In genomic region chr7:96120856-96121255, GRCh38 we compare ENCODE assay signal across 22 cellular contexts.
DNase-seq lines count a peak whose midpoint lies in the region; ATAC-seq and TF ChIP-seq lines count a peak whose summit lies in the region.
"Had no signal": no experiment of that assay in that cellular context is flagged by ENCODE, and none has a peak within 500 bp of the region (broad histone marks: within the 10 kb centered on the region; RNA-seq: fewer than 3 reads in every experiment).

No MANE protein-coding gene starts in this region.

- no peak for ATAC-seq in omental fat pad (ENCODE audit: low FRiP score)
- no peak for ATAC-seq in HG03159 (IDR thresholded peaks at IDR 0.05; ENCODE audit: unreplicated experiment)
- no peak for ATAC-seq in GM21390 (IDR thresholded peaks at IDR 0.05; ENCODE audit: unreplicated experiment)
- ATAC-seq in activated CD4-positive, alpha-beta T cell treated with anti-CD3 and anti-CD28 coated beads for 36 hours = no peak
- ATAC-seq: activated T-cell treated with anti-CD3 and anti-CD28 coated beads, Interleukin-2, amount 50 U/mL, for 4 hours had no signal

- H3K4me3 Mint-ChIP-seq in activated CD4-positive, alpha-beta T cell treated with anti-CD3 and anti-CD28 coated beads for 36 hours = no peak overlapping the region
- H3K4me3 Mint-ChIP-seq: activated naive CD4-positive, alpha-beta T cell treated with anti-CD3 and anti-CD28 coated beads, Interleukin-2, amount 10 ng/mL, durations not matched to agents 7 days and 5 days; activated T-cell treated with anti-CD3 and anti-CD28 coated beads, Interleukin-2, amount 50 U/mL, for 4 hours had no signal

- H3K9me3 Mint-ChIP-seq in activated CD4-positive, alpha-beta T cell treated with anti-CD3 and anti-CD28 coated beads for 36 hours (ENCODE audit: low read depth) = no peaks in the 10 kb centered on the region
- H3K9me3 Mint-ChIP-seq: activated naive CD4-positive, alpha-beta T cell treated with anti-CD3 and anti-CD28 coated beads, Interleukin-2, amount 10 ng/mL, durations not matched to agents 7 days and 5 days; activated T-cell treated with anti-CD3 and anti-CD28 coated beads, Interleukin-2, amount 50 U/mL, for 4 hours had no signal

- POLR2A ChIA-PET in activated CD4-positive, alpha-beta T cell treated with anti-CD3 and anti-CD28 coated beads for 36 hours (lab: Charles Lee) = no interaction called here

- DNase-seq in LHCN-M2 (ENCODE audit: low read depth) = peak; percentile 3
- peak; percentile 90 for DNase-seq in NCI-H2081 treated with DMSO at 0.1 percent for 48 hours (lab: John Stamatoyannopoulos, UW)
- peak; percentile 83 for DNase-seq in amniotic epithelial cell (ENCODE audit: low read depth)
- DNase-seq in glomerular endothelial cell (ENCODE audit: extremely low read depth, low read depth, low spot score) = peak; percentile 5
- no peak for DNase-seq in omental fat pad (ENCODE audit: low spot score)
- no peak for DNase-seq in activated CD4-positive, alpha-beta T cell treated with anti-CD3 and anti-CD28 coated beads for 36 hours
- DNase-seq: activated CD4-positive, CD25-positive, alpha-beta regulatory T cell treated with anti-CD3 and anti-CD28 coated beads, Interleukin-2, amount 50 U/mL, for 72 hours; activated CD8-positive, alpha-beta memory T cell treated with anti-CD3 and anti-CD28 coated beads for 24 hours; activated naive CD4-positive, alpha-beta T cell treated with anti-CD3 and anti-CD28 coated beads, Interleukin-2, amount 10 ng/mL, durations not matched to agents 7 days and 5 days; activated T-cell treated with anti-CD3 and anti-CD28 coated beads, Interleukin-2, amount 50 U/mL, for 4 hours; aorta; caudate nucleus; dorsolateral prefrontal cortex; NCI-H187; NCI-H524; nucleus accumbens; Right ventricle myocardium superior; spleen; stimulated activated CD4-positive, alpha-beta T cell treated with anti-CD3 and anti-CD28 coated beads, Interleukin-4, amount 100 ng/mL, for 1 hour; stimulated activated naive CD4-positive, alpha-beta T cell had no signal

- H3K27ac Mint-ChIP-seq in activated CD4-positive, alpha-beta T cell treated with anti-CD3 and anti-CD28 coated beads for 36 hours = no peak overlapping the region
- H3K27ac Mint-ChIP-seq: activated naive CD4-positive, alpha-beta T cell treated with anti-CD3 and anti-CD28 coated beads, Interleukin-2, amount 10 ng/mL, durations not matched to agents 7 days and 5 days had no signal

- H3K36me3 Mint-ChIP-seq in activated CD4-positive, alpha-beta T cell treated with anti-CD3 and anti-CD28 coated beads for 36 hours (ENCODE audit: low read depth) = peaks cover 10% of the 10 kb centered on the region

- TF ChIP-seq CTCF in omental fat pad (IDR thresholded peaks at IDR 0.05) = no peak

- intact Hi-C loops in activated CD4-positive, alpha-beta T cell treated with anti-CD3 and anti-CD28 coated beads for 36 hours (cut with DNase I, micrococcal nuclease) = no loop called here

- CTCF ChIA-PET in activated CD4-positive, alpha-beta T cell treated with anti-CD3 and anti-CD28 coated beads for 36 hours (lab: Charles Lee) = no interaction called here

- no peaks in the 10 kb centered on the region for H3K27me3 Mint-ChIP-seq in activated CD4-positive, alpha-beta T cell treated with anti-CD3 and anti-CD28 coated beads for 36 hours
- H3K27me3 Mint-ChIP-seq: activated naive CD4-positive, alpha-beta T cell treated with anti-CD3 and anti-CD28 coated beads, Interleukin-2, amount 10 ng/mL, durations not matched to agents 7 days and 5 days had no signal

- H3K4me1 Mint-ChIP-seq in activated CD4-positive, alpha-beta T cell treated with anti-CD3 and anti-CD28 coated beads for 36 hours = no peaks in the 10 kb centered on the region
- H3K4me1 Mint-ChIP-seq: activated naive CD4-positive, alpha-beta T cell treated with anti-CD3 and anti-CD28 coated beads, Interleukin-2, amount 10 ng/mL, durations not matched to agents 7 days and 5 days had no signal

Comparison
In these comparisons a context has a peak if more than half of its experiments do, and no peak if none do; other contexts are left out.
1. DNase-seq: peak in LHCN-M2 (single experiment), NCI-H2081 treated with DMSO at 0.1 percent for 48 hours (single experiment), amniotic epithelial cell (single experiment) and glomerular endothelial cell (single experiment); none in omental fat pad (single experiment) and activated CD4-positive, alpha-beta T cell treated with anti-CD3 and anti-CD28 coated beads for 36 hours (single experiment).